15 cellular contexts compared by ENCODE assay signal in genomic region chr11:122676638-122677037, GRCh38. TPM values are rescaled to one million over a fixed set of nuclear protein-coding genes. Genes with fewer than 3 reads are reported as not detected.
DNase-seq lines count a peak whose midpoint lies in the region; ATAC-seq lines count a peak whose summit lies in the region.
"Had no signal": no experiment of that assay in that cellular context is flagged by ENCODE, and none has a peak within 500 bp of the region (broad histone marks: within the 10 kb centered on the region; RNA-seq: fewer than 3 reads in every experiment).

No MANE protein-coding gene starts in this region.

- ATAC-seq in activated CD4-positive, CD25-positive, alpha-beta regulatory T cell treated with anti-CD3 and anti-CD28 coated beads, Interleukin-2, amount 50 U/mL, for 24 hours: peak; percentile 27 to 58
- peak in 1 of 2 donors; percentile 29 for ATAC-seq in naive thymus-derived CD8-positive, alpha-beta T cell
- ATAC-seq in HG03175 (IDR thresholded peaks at IDR 0.05; ENCODE audit: unreplicated experiment) (no peak), HG02588 (IDR thresholded peaks at IDR 0.05; ENCODE audit: unreplicated experiment) (no peak)
- ATAC-seq: heart right ventricle had no signal

- H3K9me3 Mint-ChIP-seq in naive thymus-derived CD8-positive, alpha-beta T cell: no peaks in the 10 kb centered on the region

- POLR2A ChIA-PET in naive thymus-derived CD8-positive, alpha-beta T cell (lab: Charles Lee): interaction anchor here (4.2 to 4.8 kb wide), 3 partner anchors 12 to 70 kb away, joined by 27 to 48 read pairs (median 34); partner anchors contain the start of gene UBASH3B

- peak overlapping the region; percentile 21 to 74 (median 66) for H3K4me3 Mint-ChIP-seq in naive thymus-derived CD8-positive, alpha-beta T cell

- H3K27ac Mint-ChIP-seq in naive thymus-derived CD8-positive, alpha-beta T cell: peak overlapping the region; percentile 81 to 95 (median 89)

- no peaks in the 10 kb centered on the region for H3K27me3 Mint-ChIP-seq in naive thymus-derived CD8-positive, alpha-beta T cell

- peaks cover 0 to 2% (median 2%) of the 10 kb centered on the region in 3 donors for H3K36me3 Mint-ChIP-seq in naive thymus-derived CD8-positive, alpha-beta T cell

- peaks cover 27 to 94% (median 69%) of the 10 kb centered on the region in 4 donors for H3K4me1 Mint-ChIP-seq in naive thymus-derived CD8-positive, alpha-beta T cell

- no peak for DNase-seq in activated CD4-positive, CD25-positive, alpha-beta regulatory T cell treated with anti-CD3 and anti-CD28 coated beads, Interleukin-2, amount 50 U/mL, for 72 hours
- DNase-seq in HT-29 (ENCODE audit: low spot score): peak; percentile 65
- DNase-seq in activated naive CD4-positive, alpha-beta T cell treated with anti-CD3 and anti-CD28 coated beads, Interleukin-2, amount 50 U/mL, for 16 hours: peak; percentile 34
- DNase-seq in naive thymus-derived CD8-positive, alpha-beta T cell: no peak
- DNase-seq in putamen (ENCODE audit: low spot score): no peak
- DNase-seq: anterior cingulate cortex; heart right ventricle; NCI-H1048; NCI-H2171; NK-92 treated with Interleukin-12 subunit alpha and Interleukin-12 subunit beta, amount 100 ng/mL, for 24 hours; SIG-M5; upper lobe of left lung had no signal

RNA-seq across cellular contexts. Expression of gene UBASH3B, which starts 21.1 kb away (rescaled TPM):
- total RNA-seq in HT-29 (2014; rRNA removed; shearing (Covaris generic)): 46.8 and 57.9 TPM in 2 replicates
- 10 to 100 TPM; 33.7 to 35.2 TPM for total RNA-seq in naive thymus-derived CD8-positive, alpha-beta T cell
- 10 to 100 TPM in 1 of 3 donors, 1 to 10 TPM in 2; 6.8 to 12.8 (median 7.1) TPM for polyA plus RNA-seq in naive thymus-derived CD8-positive, alpha-beta T cell

Comparison
In these comparisons a context has a peak if more than half of its experiments do, and no peak if none do; other contexts are left out.
1. ATAC-seq: peak in activated CD4-positive, CD25-positive, alpha-beta regulatory T cell treated with anti-CD3 and anti-CD28 coated beads, Interleukin-2, amount 50 U/mL, for 24 hours (2 of 2); none in HG03175 (single experiment) and HG02588 (single experiment).
2. DNase-seq: peak in HT-29 (single experiment) and activated naive CD4-positive, alpha-beta T cell treated with anti-CD3 and anti-CD28 coated beads, Interleukin-2, amount 50 U/mL, for 16 hours (single experiment); none in activated CD4-positive, CD25-positive, alpha-beta regulatory T cell treated with anti-CD3 and anti-CD28 coated beads, Interleukin-2, amount 50 U/mL, for 72 hours (single experiment), naive thymus-derived CD8-positive, alpha-beta T cell (0 of 10) and putamen (single experiment).